25 cellular contexts compared by ENCODE assay signal in the genomic region with DNA sequence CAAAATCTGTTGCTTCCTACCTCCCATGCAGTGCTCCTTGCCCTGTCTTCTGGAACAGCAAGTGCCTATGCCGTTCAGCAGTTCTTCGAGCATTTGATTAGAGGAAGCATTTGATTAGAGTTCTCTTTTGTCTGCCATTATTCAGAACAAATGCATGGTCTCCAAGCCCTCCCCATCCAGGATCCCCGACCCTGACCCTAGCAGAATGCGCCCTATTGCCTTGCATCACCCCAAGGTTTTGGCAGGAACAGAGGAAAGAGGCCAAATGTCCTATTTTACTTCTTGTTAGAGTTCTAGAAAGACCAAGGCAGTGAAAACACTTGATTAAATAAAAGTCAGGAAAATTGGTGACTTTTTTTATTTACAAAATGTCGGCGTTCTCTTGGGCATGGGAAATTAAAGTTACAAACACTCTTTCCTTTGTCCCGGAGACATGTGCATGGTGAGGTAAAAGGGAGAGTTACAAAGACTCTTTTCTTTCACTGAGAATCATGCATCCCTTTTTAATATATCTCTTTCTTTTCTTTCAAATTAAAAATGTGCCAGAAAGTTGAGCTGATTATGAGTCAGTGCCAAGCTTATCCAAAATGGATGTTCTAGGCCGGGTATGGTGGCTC. TPM values are rescaled to one million over a fixed set of nuclear protein-coding genes. Genes with fewer than 3 reads are reported as not detected.
DNase-seq lines count a peak whose midpoint lies in the region; ATAC-seq, FAIRE-seq and TF ChIP-seq lines count a peak whose summit lies in the region.
"Had no signal": no experiment of that assay in that cellular context is flagged by ENCODE, and none has a peak within 500 bp of the region (broad histone marks: within the 10 kb centered on the region; RNA-seq: fewer than 3 reads in every experiment).

No MANE protein-coding gene starts in this region.

- H3K27me3 ChIP-seq in hepatocyte (no peaks in the 10 kb centered on the region), PC-3 (ENCODE audit: low read length) (no peaks in the 10 kb centered on the region)
- H3K27me3 ChIP-seq: BLaER1 treated with 17β-estradiol and CSF1 and Interleukin-3, amounts not matched to agents 10 nM and 100 nM had no signal

- no peak overlapping the region for H2AFZ ChIP-seq in hepatocyte
- no peak overlapping the region for H2AFZ ChIP-seq in PC-3 (ENCODE audit: low read length)

- intact Hi-C loops in PC-3 (cut with micrococcal nuclease): loop anchor here (10.0 kb wide), 1 partner anchor 135 kb away; the partner anchor contains the start of gene FKTN

- peaks cover 3% of the 10 kb centered on the region for H3K27me3 Mint-ChIP-seq in activated naive CD8-positive, alpha-beta T cell treated with anti-CD3 and anti-CD28 coated beads, Interleukin-2, amount 50 U/mL, for 24 hours

- ATAC-seq in activated naive CD8-positive, alpha-beta T cell treated with anti-CD3 and anti-CD28 coated beads, Interleukin-2, amount 50 U/mL, for 24 hours: no peak
- no peak for ATAC-seq in PC-3
- ATAC-seq: A549, K562, Panc1 had no signal

- H3K4me1 ChIP-seq in hepatocyte (ENCODE audit: insufficient read depth) (no peaks in the 10 kb centered on the region), PC-3 (ENCODE audit: insufficient read depth, low read length) (0 out of 2 replicates have a peak, but pooled peaks cover 3% of the 10 kb centered on the region)

- H3K36me3 ChIP-seq in hepatocyte (replicated peaks; ENCODE audit: insufficient read depth, low read depth) (no peaks in the 10 kb centered on the region), PC-3 (ENCODE audit: low read depth, low read length) (no peaks in the 10 kb centered on the region)
- H3K36me3 ChIP-seq: BLaER1 treated with 17β-estradiol and CSF1 and Interleukin-3, amounts not matched to agents 10 nM and 100 nM had no signal

- H3K4me3 ChIP-seq in hepatocyte: no peak overlapping the region
- no peak overlapping the region for H3K4me3 ChIP-seq in PC-3 (ENCODE audit: low read length)
- H3K4me3 ChIP-seq: A549; BLaER1 treated with 17β-estradiol and CSF1 and Interleukin-3, amounts not matched to agents 10 nM and 100 nM; K562; SK-N-MC had no signal

- WGBS in hepatocyte (ENCODE audit: low lambda C conversion rate, missing lambda C conversion rate): 95% methylated on average over 8 of the region's 8 CpGs

- H3K9ac ChIP-seq in PC-3 (ENCODE audit: low read length): no peak overlapping the region
- H3K9ac ChIP-seq: BLaER1 treated with 17β-estradiol and CSF1 and Interleukin-3, amounts not matched to agents 10 nM and 100 nM had no signal

- H3K4me3 Mint-ChIP-seq in activated naive CD8-positive, alpha-beta T cell treated with anti-CD3 and anti-CD28 coated beads, Interleukin-2, amount 50 U/mL, for 24 hours: no peak overlapping the region
- H3K4me3 Mint-ChIP-seq: CD4-positive, alpha-beta memory T cell had no signal

- H3K9me3 Mint-ChIP-seq in activated naive CD8-positive, alpha-beta T cell treated with anti-CD3 and anti-CD28 coated beads, Interleukin-2, amount 50 U/mL, for 24 hours: no peaks in the 10 kb centered on the region
- H3K9me3 Mint-ChIP-seq: CD4-positive, alpha-beta memory T cell had no signal

- H3K36me3 Mint-ChIP-seq in activated naive CD8-positive, alpha-beta T cell treated with anti-CD3 and anti-CD28 coated beads, Interleukin-2, amount 50 U/mL, for 24 hours (ENCODE audit: low read depth): no peaks in the 10 kb centered on the region
- H3K36me3 Mint-ChIP-seq: CD4-positive, alpha-beta memory T cell had no signal

- no peaks in the 10 kb centered on the region for H3K4me1 Mint-ChIP-seq in activated naive CD8-positive, alpha-beta T cell treated with anti-CD3 and anti-CD28 coated beads, Interleukin-2, amount 50 U/mL, for 24 hours
- H3K4me1 Mint-ChIP-seq: CD4-positive, alpha-beta memory T cell had no signal

- POLR2A ChIA-PET in PC-3 (lab: Charles Lee; ENCODE audit: unreplicated experiment): no interaction called here

- H4K20me1 ChIP-seq in hepatocyte (ENCODE audit: insufficient read depth, poor library complexity, severe bottlenecking): no peaks in the 10 kb centered on the region
- no peaks in the 10 kb centered on the region for H4K20me1 ChIP-seq in PC-3 (ENCODE audit: low read length)
- H4K20me1 ChIP-seq: BLaER1 treated with 17β-estradiol and CSF1 and Interleukin-3, amounts not matched to agents 10 nM and 100 nM had no signal

- H3K9me2 ChIP-seq in hepatocyte (replicated peaks; ENCODE audit: insufficient read depth): no peaks in the 10 kb centered on the region
- no peaks in the 10 kb centered on the region for H3K9me2 ChIP-seq in PC-3 (replicated peaks; ENCODE audit: low read length)

- BruUV-seq in PC-3 (replicated peaks; lab: Mats Ljungman, UMichigan): no TSS peak

- H3K4me2 ChIP-seq in hepatocyte: no peak overlapping the region
- no peak overlapping the region for H3K4me2 ChIP-seq in PC-3 (ENCODE audit: low read length)
- H3K4me2 ChIP-seq: A549; BLaER1 treated with 17β-estradiol and CSF1 and Interleukin-3, amounts not matched to agents 10 nM and 100 nM had no signal

- H3K9me3 ChIP-seq in hepatocyte (ENCODE audit: low read depth): no peaks in the 10 kb centered on the region
- no peaks in the 10 kb centered on the region for H3K9me3 ChIP-seq in PC-3 (ENCODE audit: low read length)
- H3K9me3 ChIP-seq: A549; BLaER1 treated with 17β-estradiol and CSF1 and Interleukin-3, amounts not matched to agents 10 nM and 100 nM; Caco-2 had no signal

- H3K27ac ChIP-seq in caudate nucleus (ENCODE audit: low read depth, low read length) (peak overlapping the region; percentile 14), hepatocyte (peak overlapping the region; percentile 40), PC-3 (ENCODE audit: low read length) (no peak overlapping the region)
- H3K27ac ChIP-seq: A549; BLaER1 treated with 17β-estradiol and CSF1 and Interleukin-3, amounts not matched to agents 10 nM and 100 nM; SK-N-MC had no signal

- no peaks in the 10 kb centered on the region for H3F3A ChIP-seq in PC-3 (ENCODE audit: low read length, unreplicated experiment)

- no peak for FAIRE-seq in GM12891 (lab: Jason Lieb, UNC)
- FAIRE-seq: A549, GM19239, K562 had no signal

- no peak for TF ChIP-seq POLR2A in GM12891 (IDR thresholded peaks at IDR 0.05; ENCODE audit: low read depth, low read length)

- TF ChIP-seq CTCF in hepatocyte (IDR thresholded peaks at IDR 0.05; ENCODE audit: poor library complexity) (no peak), PC-3 (conservative IDR thresholded peaks at IDR 0.05; ENCODE audit: low read depth, low read length) (no peak)

- DNase-seq in caudate nucleus (lab: John Stamatoyannopoulos, UW) (no peak), hepatocyte (ENCODE audit: low spot score) (no peak), pons (ENCODE audit: low spot score) (peak; percentile 58), PC-3 (no peak), GM12891 (ENCODE audit: insufficient read length, low spot score) (no peak), DMS 273 treated with DMSO at 0.1 percent for 48 hours (lab: John Stamatoyannopoulos, UW) (no peak)
- DNase-seq in activated naive CD8-positive, alpha-beta T cell treated with anti-CD3 and anti-CD28 coated beads, Interleukin-2, amount 50 U/mL, for 24 hours: no peak
- DNase-seq: Caco-2; CD4-positive, alpha-beta memory T cell; DND-41; H7; Kasumi-1; MV-4-11; NCI-H1105; NCI-H1436 treated with DMSO at 0.1 percent for 48 hours; NCI-H2029; NCI-H526 treated with DMSO at 0.1 percent for 48 hours; SHP77 treated with DMSO at 0.1 percent for 48 hours; SW 1271 had no signal

- CTCF ChIA-PET in PC-3 (lab: Charles Lee): interaction anchor here (0.6 kb wide), 1 partner anchor 259 kb away, joined by 3 read pairs; no protein-coding TSS in a partner anchor

- H3K27ac Mint-ChIP-seq in activated naive CD8-positive, alpha-beta T cell treated with anti-CD3 and anti-CD28 coated beads, Interleukin-2, amount 50 U/mL, for 24 hours: no peak overlapping the region
- H3K27ac Mint-ChIP-seq: CD4-positive, alpha-beta memory T cell had no signal

- H3K79me2 ChIP-seq in hepatocyte (no peaks in the 10 kb centered on the region), PC-3 (ENCODE audit: low read length) (no peaks in the 10 kb centered on the region)

TF ChIP-seq in GM12891, 5 proteins besides CTCF, POLR2A, EP300 and RAD21:
- TF ChIP-seq POLR2AphosphoS5 (IDR thresholded peaks at IDR 0.05; ENCODE audit: low read depth, low read length): no peak
- no peak for TF ChIP-seq TAF1 (IDR thresholded peaks at IDR 0.05; ENCODE audit: low read depth, low read length)
- TF ChIP-seq POU2F2 (IDR thresholded peaks at IDR 0.05; ENCODE audit: low read depth, low read length): no peak
- TF ChIP-seq PAX5 (IDR thresholded peaks at IDR 0.05; ENCODE audit: insufficient read depth, low read length, severe bottlenecking): no peak
- no peak for TF ChIP-seq SPI1 (IDR thresholded peaks at IDR 0.05; ENCODE audit: low read depth, low read length)

RNA-seq across cellular contexts. Expression of gene FSD1L, which starts 27.7 kb away (rescaled TPM):
- total RNA-seq in hepatocyte (7.3 and 9.3 TPM in 2 replicates), PC-3 (2014; rRNA removed) (1.7 and 2.1 TPM in 2 replicates)
- 1.1 and 2.5 TPM in 2 replicates for polyA plus RNA-seq in hepatocyte
- polyA plus RNA-seq in GM12891 (2012; ENCODE audit: low read depth, missing spikeins): 6.7 TPM
